Comparison of ENCODE assay signal across 22 cellular contexts in the genomic region with DNA sequence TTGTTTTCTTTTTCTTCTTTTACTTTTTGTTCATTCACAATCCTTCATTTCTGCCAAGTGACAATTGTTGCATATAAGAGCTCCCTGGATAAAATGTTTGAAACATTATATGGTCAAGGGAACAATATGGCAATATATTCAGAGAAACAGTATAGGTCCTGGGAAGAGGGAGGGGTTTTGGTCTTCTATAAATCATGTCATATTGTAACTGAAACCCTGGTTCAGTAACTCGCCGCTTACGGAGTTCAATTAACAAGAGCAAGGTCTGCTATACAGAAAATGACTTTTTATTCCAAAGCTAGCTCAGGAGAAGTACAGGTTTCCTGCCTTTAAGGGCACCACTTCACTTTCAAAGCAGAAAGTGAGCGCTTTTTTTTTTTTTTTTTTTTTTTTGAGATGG.
"Had no signal": no experiment of that assay in that cellular context is flagged by ENCODE, and none has a peak within 500 bp of the region (broad histone marks: within the 10 kb centered on the region; RNA-seq: fewer than 3 reads in every experiment).

No MANE protein-coding gene starts in this region.

- ATAC-seq: foreskin keratinocyte; mucosa of descending colon; naive thymus-derived CD8-positive, alpha-beta T cell; stimulated activated effector memory CD8-positive, alpha-beta T cell treated with anti-CD3 and anti-CD28 coated beads, Interleukin-12 subunit alpha, Interleukin-12 subunit beta, amount 100 ng/mL, for 72 hours; stimulated activated naive CD8-positive, alpha-beta T cell treated with anti-CD3 and anti-CD28 coated beads, Interleukin-15, Interleukin-2, amounts not matched to agents 100 U/mL and 50 U/mL, for 24 hours had no signal

- H3K4me1 ChIP-seq: foreskin keratinocyte, right atrium auricular region, suprapubic skin, thyroid gland had no signal

- H3K27ac ChIP-seq: colonic mucosa, foreskin keratinocyte, neural progenitor cell, ovary, right atrium auricular region, suprapubic skin, thyroid gland had no signal

- FAIRE-seq: endothelial cell of umbilical vein, small intestine, urothelium cell line had no signal

- H3K27ac Mint-ChIP-seq: naive thymus-derived CD8-positive, alpha-beta T cell; neural progenitor cell; stimulated activated effector memory CD8-positive, alpha-beta T cell treated with anti-CD3 and anti-CD28 coated beads, Interleukin-12 subunit alpha, Interleukin-12 subunit beta, amount 100 ng/mL, for 72 hours; type B pancreatic cell had no signal

- H3K4me1 Mint-ChIP-seq: stimulated activated effector memory CD8-positive, alpha-beta T cell treated with anti-CD3 and anti-CD28 coated beads, Interleukin-12 subunit alpha, Interleukin-12 subunit beta, amount 100 ng/mL, for 72 hours had no signal

- H3K27me3 ChIP-seq: colonic mucosa, ovary, right atrium auricular region, suprapubic skin, thyroid gland had no signal

- H3K4me3 ChIP-seq: colonic mucosa, mucosa of descending colon, neural progenitor cell, ovary, right atrium auricular region, suprapubic skin, thyroid gland had no signal

- H3K4me3 Mint-ChIP-seq: naive thymus-derived CD8-positive, alpha-beta T cell; neural progenitor cell; stimulated activated effector memory CD8-positive, alpha-beta T cell treated with anti-CD3 and anti-CD28 coated beads, Interleukin-12 subunit alpha, Interleukin-12 subunit beta, amount 100 ng/mL, for 72 hours had no signal

- H3K9ac ChIP-seq: neural progenitor cell had no signal

- DNase-seq: colonic mucosa; dermis blood vessel endothelial cell; erythroblast; foreskin keratinocyte; hippocampal formation; left colon; mucosa of descending colon; naive thymus-derived CD8-positive, alpha-beta T cell; nucleus accumbens; ovary; stimulated activated CD4-positive, alpha-beta T cell treated with anti-CD3 and anti-CD28 coated beads, Interleukin-4, amount 100 ng/mL, for 1 hour; stimulated activated CD8-positive, alpha-beta memory T cell treated with anti-CD3 and anti-CD28 coated beads, Interleukin-4, amount 100 ng/mL, for 48 hours; stimulated activated naive CD8-positive, alpha-beta T cell treated with anti-CD3 and anti-CD28 coated beads, Interleukin-15, Interleukin-2, amounts not matched to agents 100 U/mL and 50 U/mL, for 24 hours; thyroid gland had no signal

- H3K27me3 Mint-ChIP-seq: type B pancreatic cell had no signal

- H3K36me3 Mint-ChIP-seq: naive thymus-derived CD8-positive, alpha-beta T cell; stimulated activated effector memory CD8-positive, alpha-beta T cell treated with anti-CD3 and anti-CD28 coated beads, Interleukin-12 subunit alpha, Interleukin-12 subunit beta, amount 100 ng/mL, for 72 hours had no signal

- H3K36me3 ChIP-seq: colonic mucosa, neural progenitor cell, ovary, right atrium auricular region, suprapubic skin, thyroid gland had no signal

- H3K9me3 Mint-ChIP-seq: naive thymus-derived CD8-positive, alpha-beta T cell; stimulated activated effector memory CD8-positive, alpha-beta T cell treated with anti-CD3 and anti-CD28 coated beads, Interleukin-12 subunit alpha, Interleukin-12 subunit beta, amount 100 ng/mL, for 72 hours had no signal
